ENCODE assay signal across 1 cellular context in genomic region chr21:45447821-45448220, GRCh38.
TF ChIP-seq lines count a peak whose summit lies in the region.

No MANE protein-coding gene starts in this region.

TF ChIP-seq in IMR-90, 13 proteins besides CTCF, POLR2A, EP300 and RAD21 (continued from another document):
- TF ChIP-seq ELK1 (IDR thresholded peaks at IDR 0.05; ENCODE audit: borderline replicate concordance, low read depth, low read length): no peak
- TF ChIP-seq RCOR1 (IDR thresholded peaks at IDR 0.05; ENCODE audit: insufficient replicate concordance, low read length): no peak
- TF ChIP-seq FOS (IDR thresholded peaks at IDR 0.05; ENCODE audit: low read depth, low read length): no peak
- no peak for TF ChIP-seq SMC3 (IDR thresholded peaks at IDR 0.05; ENCODE audit: low read depth, low read length)
- TF ChIP-seq USF2 (IDR thresholded peaks at IDR 0.05; ENCODE audit: low read depth, low read length): no peak
- no peak for TF ChIP-seq CEBPB (IDR thresholded peaks at IDR 0.05; ENCODE audit: low read depth, low read length)
- no peak for TF ChIP-seq BHLHE40 (IDR thresholded peaks at IDR 0.05; ENCODE audit: low read depth, low read length)
- no peak for TF ChIP-seq MAFK (IDR thresholded peaks at IDR 0.05; ENCODE audit: low read depth, low read length)
- no peak for TF ChIP-seq CHD1 (IDR thresholded peaks at IDR 0.05; ENCODE audit: low read depth, low read length)
